In the genomic region with DNA sequence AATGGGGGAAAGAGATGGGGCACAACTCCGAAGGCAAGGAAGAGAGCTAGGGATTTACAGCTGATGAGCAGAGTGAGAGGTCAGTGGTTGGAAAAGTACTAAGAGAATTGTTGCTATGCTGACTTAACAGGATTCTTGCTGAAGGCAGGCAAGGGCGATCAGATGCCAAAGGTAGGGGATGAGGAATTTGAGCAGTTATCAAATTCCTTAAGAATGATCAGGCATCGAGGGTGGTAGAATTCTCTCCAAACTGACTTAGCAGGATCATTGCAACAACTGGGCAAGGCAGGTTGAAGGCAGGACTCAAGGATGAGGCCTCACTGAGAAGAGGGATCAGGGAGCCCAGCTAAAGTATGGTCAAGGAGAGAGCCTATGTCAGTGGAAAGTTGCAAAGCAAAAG, we compare ENCODE assay signal across 27 cellular contexts.
"Had no signal": no experiment of that assay in that cellular context is flagged by ENCODE, and none has a peak within 500 bp of the region (broad histone marks: within the 10 kb centered on the region; RNA-seq: fewer than 3 reads in every experiment).

No MANE protein-coding gene starts in this region.

- H3K36me3 ChIP-seq: left ventricle myocardium inferior, neutrophil, ovary, right atrium auricular region, right lobe of liver, suprapubic skin, tibial nerve, vagina had no signal

- H3K9me3 ChIP-seq: left ventricle myocardium inferior, mucosa of descending colon, neutrophil, ovary, right atrium auricular region, right lobe of liver, suprapubic skin, tibial nerve, vagina had no signal

- H3K27me3 Mint-ChIP-seq: stimulated activated naive B cell treated with anti-CD40 and anti-IgM and Interleukin-4, amounts not matched to agents 10 μg/mL and 1 μg/mL and 100 μg/mL, for 72 hours had no signal

- H3K4me3 Mint-ChIP-seq: immature natural killer cell; naive thymus-derived CD4-positive, alpha-beta T cell; natural killer cell treated with Interleukin-12 subunit alpha and Interleukin-12 subunit beta and Interleukin-15 and Interleukin-18, amount 100 ng/mL, for 72 hours; stimulated activated naive B cell treated with anti-CD40 and anti-IgM and Interleukin-4, amounts not matched to agents 10 μg/mL and 1 μg/mL and 100 μg/mL, for 72 hours; stimulated activated naive CD8-positive, alpha-beta T cell treated with anti-CD3 and anti-CD28 coated beads, Interleukin-15, Interleukin-2, amounts not matched to agents 100 ng/mL and 50 ng/mL, for 24 hours; type B pancreatic cell had no signal

- H3K36me3 Mint-ChIP-seq: natural killer cell treated with Interleukin-12 subunit alpha and Interleukin-12 subunit beta and Interleukin-15 and Interleukin-18, amount 100 ng/mL, for 72 hours; stimulated activated naive B cell treated with anti-CD40 and anti-IgM and Interleukin-4, amounts not matched to agents 10 μg/mL and 1 μg/mL and 100 μg/mL, for 72 hours; type B pancreatic cell had no signal

- H3K4me3 ChIP-seq: left ventricle myocardium inferior, lung, mucosa of descending colon, ovary, right atrium auricular region, right lobe of liver, skin epidermis, suprapubic skin, tibial nerve, vagina had no signal

- ATAC-seq: mucosa of descending colon; naive thymus-derived CD4-positive, alpha-beta T cell; right lobe of liver; stimulated activated naive B cell treated with anti-CD40 and anti-IgM and Interleukin-4, amounts not matched to agents 10 μg/mL and 1 μg/mL and 100 μg/mL, for 72 hours had no signal

- DNase-seq: hippocampal formation; immature natural killer cell; kidney; left ventricle myocardium inferior; midbrain; mucosa of descending colon; naive thymus-derived CD4-positive, alpha-beta T cell; occipital lobe; ovary; right lobe of liver; stimulated activated CD4-positive, alpha-beta T cell treated with anti-CD3 and anti-CD28 coated beads, Interleukin-12 subunit alpha, Interleukin-12 subunit beta, amount 100 ng/mL, for 4 hours; stimulated activated CD4-positive, alpha-beta T cell treated with anti-CD3 and anti-CD28 coated beads, Interleukin-15, amount 100 ng/mL, for 24 hours; stimulated activated CD4-positive, alpha-beta T cell treated with anti-CD3 and anti-CD28 coated beads, Interleukin-2, amount 100 ng/mL, for 24 hours; stimulated activated CD4-positive, alpha-beta T cell treated with anti-CD3 and anti-CD28 coated beads, Interleukin-4, amount 100 ng/mL, for 1 hour; stimulated activated naive B cell treated with anti-CD40 and anti-IgM and Interleukin-4, amounts not matched to agents 10 μg/mL and 1 μg/mL and 100 μg/mL, for 72 hours had no signal

- H3K27ac ChIP-seq: left ventricle myocardium inferior, neutrophil, ovary, right atrium auricular region, right lobe of liver, suprapubic skin, tibial nerve, vagina had no signal

- FAIRE-seq: islet of Langerhans, kidney had no signal

- H3K27me3 ChIP-seq: neutrophil, ovary, right atrium auricular region, right lobe of liver, tibial nerve, vagina had no signal

- H3K27ac Mint-ChIP-seq: immature natural killer cell; naive thymus-derived CD4-positive, alpha-beta T cell; progenitor cell of endocrine pancreas; stimulated activated naive B cell treated with anti-CD40 and anti-IgM and Interleukin-4, amounts not matched to agents 10 μg/mL and 1 μg/mL and 100 μg/mL, for 72 hours; stimulated activated naive CD8-positive, alpha-beta T cell treated with anti-CD3 and anti-CD28 coated beads, Interleukin-15, Interleukin-2, amounts not matched to agents 100 ng/mL and 50 ng/mL, for 24 hours had no signal

- H3K9me3 Mint-ChIP-seq: natural killer cell treated with Interleukin-12 subunit alpha and Interleukin-12 subunit beta and Interleukin-15 and Interleukin-18, amount 100 ng/mL, for 72 hours; stimulated activated naive CD8-positive, alpha-beta T cell treated with anti-CD3 and anti-CD28 coated beads, Interleukin-15, Interleukin-2, amounts not matched to agents 100 ng/mL and 50 ng/mL, for 24 hours; type B pancreatic cell had no signal

- H3K4me1 ChIP-seq: left ventricle myocardium inferior, right atrium auricular region, right lobe of liver, vagina had no signal
